In the genomic region with DNA sequence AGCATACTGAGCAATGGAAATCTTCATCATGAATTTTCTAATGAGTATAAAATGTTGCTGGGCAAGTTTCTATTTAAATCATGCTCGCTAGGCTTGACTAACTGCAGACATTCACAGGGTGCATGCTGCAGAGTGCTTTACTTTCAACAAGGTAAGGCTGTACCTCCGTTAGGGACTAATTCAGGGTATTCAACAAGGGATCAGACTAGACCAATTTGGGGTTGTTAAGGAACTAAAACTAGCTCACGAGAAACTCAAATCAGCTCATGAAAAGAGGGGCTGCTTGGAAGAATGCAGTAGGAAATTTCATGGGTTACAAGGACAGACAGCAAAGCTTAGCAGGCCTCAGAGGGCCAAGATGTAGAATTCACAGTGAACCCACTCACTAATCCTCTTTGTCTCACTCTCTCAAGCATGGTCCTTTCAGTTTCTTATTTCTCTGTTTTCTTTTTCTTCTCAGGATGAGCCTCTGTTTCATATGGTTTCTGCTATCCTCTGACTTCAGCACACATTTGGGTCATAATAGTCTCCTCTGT, we compare ENCODE assay signal across 12 cellular contexts. TPM values are rescaled to one million over a fixed set of nuclear protein-coding genes. Genes with fewer than 3 reads are reported as not detected.
DNase-seq lines count a peak whose midpoint lies in the region; ATAC-seq and TF ChIP-seq lines count a peak whose summit lies in the region.
"Had no signal": no experiment of that assay in that cellular context is flagged by ENCODE, and none has a peak within 500 bp of the region (broad histone marks: within the 10 kb centered on the region; RNA-seq: fewer than 3 reads in every experiment).

No MANE protein-coding gene starts in this region.

- peak overlapping the region; percentile 74 for H3K4me2 ChIP-seq in DOHH2 (ENCODE audit: low read length)
- H3K4me2 ChIP-seq in PC-9, result peak overlapping the region; percentile 63

- ATAC-seq in GM19452 (IDR thresholded peaks at IDR 0.05; ENCODE audit: unreplicated experiment) (peak; percentile 59), HG03066 (IDR thresholded peaks at IDR 0.05; ENCODE audit: low read depth, unreplicated experiment) (peak; percentile 70), T-cell (replicated peaks in 1 of 4) (no peak)

- DNase-seq in PC-9 (peak; percentile 15 to 60), DMS153 treated with DMSO at 0.1 percent for 48 hours (lab: John Stamatoyannopoulos, UW; ENCODE audit: unreplicated experiment) (no peak), cerebellum (ENCODE audit: low spot score) (no peak), T-cell (no peak)
- DNase-seq in stimulated activated CD4-positive, alpha-beta T cell treated with anti-CD3 and anti-CD28 coated beads, Interleukin-2, amount 100 ng/mL, for 24 hours, result no peak
- DNase-seq: activated CD4-positive, alpha-beta T cell treated with anti-CD3 and anti-CD28 coated beads, Interleukin-2, amount 10 ng/mL, durations not matched to agents 24 days and 14 days; brain microvascular endothelial cell; H7; NCI-H446 had no signal

- POLR2A ChIA-PET in PC-9 (lab: Charles Lee; ENCODE audit: unreplicated experiment), result interaction anchor here (0.6 kb wide), 1 partner anchor 1298 kb away, joined by 3 read pairs; no protein-coding TSS in a partner anchor
- POLR2A ChIA-PET in T-cell (lab: Charles Lee), result no interaction called here

- H2AFZ ChIP-seq in PC-9, result peak overlapping the region; percentile 67

- H3K9me3 ChIP-seq in DOHH2 (ENCODE audit: control insufficient read depth, insufficient read depth, low read length) (peaks cover 1% of the 10 kb centered on the region), PC-9 (ENCODE audit: insufficient read depth, low read depth) (no peaks in the 10 kb centered on the region)

- no peak overlapping the region for H3K4me3 Mint-ChIP-seq in T-cell
- H3K4me3 Mint-ChIP-seq: activated CD4-positive, alpha-beta T cell treated with anti-CD3 and anti-CD28 coated beads, Interleukin-2, amount 10 ng/mL, durations not matched to agents 24 days and 14 days had no signal

- H3F3A ChIP-seq in DOHH2 (ENCODE audit: control insufficient read depth, insufficient read depth) (no peaks in the 10 kb centered on the region), PC-9 (ENCODE audit: insufficient read depth, low read depth) (peaks cover 4% of the 10 kb centered on the region; the same call in 1 of the 2 replicates)

- H3K36me3 ChIP-seq in DOHH2 (ENCODE audit: control insufficient read depth, low read length), result peaks cover under 1% of the 10 kb centered on the region; the same call in 1 of the 2 replicates
- no peaks in the 10 kb centered on the region for H3K36me3 ChIP-seq in PC-9 (ENCODE audit: low read depth)
- H3K36me3 ChIP-seq: brain microvascular endothelial cell had no signal

- intact Hi-C loops in PC-9 (cut with micrococcal nuclease; ENCODE audit: unreplicated experiment), result loop anchor here (5.0 kb wide), 1 partner anchor 58 kb away; no protein-coding TSS in a partner anchor

- no peaks in the 10 kb centered on the region for H3K27me3 ChIP-seq in DOHH2 (ENCODE audit: control insufficient read depth, low read length)
- no peaks in the 10 kb centered on the region for H3K27me3 ChIP-seq in PC-9 (ENCODE audit: insufficient read depth, low read depth)
- H3K27me3 ChIP-seq: brain microvascular endothelial cell had no signal

- CTCF ChIA-PET in PC-9 (lab: Charles Lee), result no interaction called here
- CTCF ChIA-PET in T-cell (lab: Charles Lee), result no interaction called here

- H3K79me2 ChIP-seq in DOHH2 (ENCODE audit: control insufficient read depth, low read length) (no peaks in the 10 kb centered on the region), PC-9 (ENCODE audit: low read depth) (no peaks in the 10 kb centered on the region)

- TF ChIP-seq CTCF in DOHH2 (IDR thresholded peaks at IDR 0.05; ENCODE audit: low read depth, low read length, poor library complexity, severe bottlenecking) (no peak), PC-9 (conservative IDR thresholded peaks at IDR 0.05) (no peak)

- peak overlapping the region; percentile 61 for H3K4me3 ChIP-seq in DOHH2 (ENCODE audit: low read length)
- peak overlapping the region; percentile 37 for H3K4me3 ChIP-seq in PC-9

- H4K20me1 ChIP-seq in DOHH2 (ENCODE audit: control insufficient read depth, insufficient read depth, low read depth, low read length) (no peaks in the 10 kb centered on the region), PC-9 (ENCODE audit: insufficient read depth) (no peaks in the 10 kb centered on the region)

- no peaks in the 10 kb centered on the region for H3K27me3 Mint-ChIP-seq in T-cell

- H3K9me3 Mint-ChIP-seq in T-cell, result peaks cover 0 to 3% (median 0%) of the 10 kb centered on the region in 3 donors

- no peaks in the 10 kb centered on the region for H3K4me1 Mint-ChIP-seq in T-cell
- H3K4me1 Mint-ChIP-seq: activated CD4-positive, alpha-beta T cell treated with anti-CD3 and anti-CD28 coated beads, Interleukin-2, amount 10 ng/mL, durations not matched to agents 24 days and 14 days had no signal

- H3K27ac ChIP-seq in DOHH2 (ENCODE audit: low read depth, low read length) (peak overlapping the region; percentile 52), PC-9 (no peak overlapping the region)
- H3K27ac ChIP-seq: brain microvascular endothelial cell had no signal

- TSS peak; percentile 71 for BruUV-seq in PC-9 (replicated peaks; lab: Mats Ljungman, UMichigan)

- peaks cover 49% of the 10 kb centered on the region for H3K4me1 ChIP-seq in DOHH2 (ENCODE audit: control insufficient read depth, low read length)
- peaks cover 28% of the 10 kb centered on the region for H3K4me1 ChIP-seq in PC-9 (replicated peaks; ENCODE audit: insufficient read depth)

- H3K9me2 ChIP-seq in DOHH2 (replicated peaks; ENCODE audit: control insufficient read depth, low read length) (no peaks in the 10 kb centered on the region), PC-9 (ENCODE audit: insufficient read depth) (no peaks in the 10 kb centered on the region)

- H3K36me3 Mint-ChIP-seq in T-cell, result no peaks in the 10 kb centered on the region

- H3K27ac Mint-ChIP-seq in T-cell, result no peak overlapping the region
- H3K27ac Mint-ChIP-seq: activated CD4-positive, alpha-beta T cell treated with anti-CD3 and anti-CD28 coated beads, Interleukin-2, amount 10 ng/mL, durations not matched to agents 24 days and 14 days had no signal

RNA-seq across cellular contexts. Expression of a gene that starts 2.2 kb away (rescaled TPM):
- total RNA-seq in PC-9 (2021), result 5.3 and 6.7 TPM in 2 replicates
- total RNA-seq in cerebellum, result 1.2 TPM
- total RNA-seq in T-cell, result under 1 TPM in 2 of 5 donors, not detected in 3; 0.26 to 0.28 TPM

Comparison
In these comparisons a context has a peak if more than half of its experiments do, and no peak if none do; other contexts are left out.
1. ATAC-seq: peak in GM19452 (single experiment) and HG03066 (single experiment); none in T-cell (0 of 4).
2. DNase-seq: peak in PC-9 (2 of 2); none in DMS153 treated with DMSO at 0.1 percent for 48 hours (single experiment), cerebellum (single experiment), T-cell (0 of 34) and stimulated activated CD4-positive, alpha-beta T cell treated with anti-CD3 and anti-CD28 coated beads, Interleukin-2, amount 100 ng/mL, for 24 hours (0 of 2).